ENCODE assay signal across 27 cellular contexts in genomic region chr3:138034918-138035317, GRCh38. TPM values are rescaled to one million over a fixed set of nuclear protein-coding genes. Genes with fewer than 3 reads are reported as not detected.
DNase-seq lines count a peak whose midpoint lies in the region; ATAC-seq, FAIRE-seq and TF ChIP-seq lines count a peak whose summit lies in the region.
"Had no signal": no experiment of that assay in that cellular context is flagged by ENCODE, and none has a peak within 500 bp of the region (broad histone marks: within the 10 kb centered on the region; RNA-seq: fewer than 3 reads in every experiment).

No MANE protein-coding gene starts in this region.

- TF ChIP-seq POLR2A in IMR-90 (IDR thresholded peaks at IDR 0.05; ENCODE audit: low read depth, low read length) (no peak), K562 (conservative IDR thresholded peaks at IDR 0.05) (no peak)

- no peak overlapping the region for H2AK9ac ChIP-seq in IMR-90 (replicated peaks; ENCODE audit: low read depth, low read length, poor library complexity)

- H4K20me1 ChIP-seq in IMR-90 (ENCODE audit: insufficient read depth, low read length) (no peaks in the 10 kb centered on the region), K562 (replicated peaks; ENCODE audit: control insufficient read depth, insufficient read depth, low read length) (no peaks in the 10 kb centered on the region)

- dilution Hi-C loops in IMR-90 (cut with HindIII; ENCODE audit: low sequenced_read_pairs, unreplicated experiment) = no loop called here

- H3K18ac ChIP-seq in IMR-90 (ENCODE audit: low read depth, low read length) = no peak overlapping the region

- no peak for TF ChIP-seq EP300 in K562 (IDR thresholded peaks at IDR 0.05; ENCODE audit: low read length)

- H3K27me3 ChIP-seq in IMR-90 (ENCODE audit: control insufficient read depth, insufficient read depth, low read length) (no peaks in the 10 kb centered on the region), K562 (ENCODE audit: control insufficient read depth in 2 of 2, insufficient read depth in 2 of 2, low read length in 2 of 2) (no peaks in the 10 kb centered on the region; a peak in 2 of 5 replicates)
- H3K27me3 ChIP-seq: SJSA1 had no signal

- no peak overlapping the region for H3K4me2 ChIP-seq in IMR-90 (ENCODE audit: low read depth, low read length)
- H3K4me2 ChIP-seq in K562 (ENCODE audit: insufficient read depth, low read length) = no peak overlapping the region
- H3K4me2 ChIP-seq: GM23338, PC-9 had no signal

- intact Hi-C loops in IMR-90 (cut with micrococcal nuclease) = no loop called here
- intact Hi-C loops in K562 (cut with micrococcal nuclease) = no loop called here

- H3K79me2 ChIP-seq in K562 (ENCODE audit: control insufficient read depth, insufficient read depth, low read length) = no peaks in the 10 kb centered on the region

- H4K8ac ChIP-seq in IMR-90 (ENCODE audit: low read depth in 2 of 2, low read length in 2 of 2) = no peak overlapping the region

- no peak overlapping the region for H2BK15ac ChIP-seq in IMR-90 (ENCODE audit: low read depth, low read length)

- no peak overlapping the region for H3K14ac ChIP-seq in IMR-90 (replicated peaks; ENCODE audit: low read depth, low read length)

- no CpG with 5 or more reads among the region's 1 CpG for WGBS in IMR-90 (ENCODE audit: extremely low coverage in 2 of 2, insufficient read length in 1 of 2), 2 experiments
- 0% methylated on average over 1 of the region's 1 CpG for WGBS in K562 (ENCODE audit: insufficient coverage, low coverage, missing lambda C conversion rate)

- H3K9me3 ChIP-seq in IMR-90 (ENCODE audit: control insufficient read depth, insufficient read depth, low read length) (no peaks in the 10 kb centered on the region), K562 (replicated peaks; ENCODE audit: control insufficient read depth, insufficient read depth, low read depth, low read length) (no peaks in the 10 kb centered on the region)
- H3K9me3 ChIP-seq: HAP-1, SJSA1 had no signal

- H2BK20ac ChIP-seq in IMR-90 (ENCODE audit: low read depth, low read length) = no peak overlapping the region

- no peak for TF ChIP-seq CTCF in GM12865 (IDR thresholded peaks at IDR 0.05; ENCODE audit: insufficient read depth, low read depth, low read length, missing control alignments)
- no peak for TF ChIP-seq CTCF in IMR-90 (conservative IDR thresholded peaks at IDR 0.05; ENCODE audit: low read depth, low read length)
- TF ChIP-seq CTCF in K562 (IDR thresholded peaks at IDR 0.05 in 2 of 3, conservative IDR thresholded peaks at IDR 0.05 in 1 of 3; ENCODE audit: insufficient read depth in 2 of 3, low read depth in 1 of 3, low read length in 3 of 3) = no peak

- no peak overlapping the region for H2AK5ac ChIP-seq in IMR-90 (ENCODE audit: low read depth, low read length)

- H3K9me1 ChIP-seq in IMR-90 (ENCODE audit: insufficient read depth, low read length) (0 out of 2 replicates have a peak, but pooled peaks cover 3% of the 10 kb centered on the region), K562 (ENCODE audit: control insufficient read depth, insufficient read depth, low read length) (no peaks in the 10 kb centered on the region)

- DNase-seq in GM12865 (ENCODE audit: low read depth) (peak; percentile 55), IMR-90 (no peak), K562 (ENCODE audit: extremely low read depth in 1 of 4, low spot score in 3 of 4) (no peak), iris pigment epithelial cell (ENCODE audit: low read depth) (peak; percentile 23), middle frontal gyrus (ENCODE audit: extremely low spot score, low spot score) (no peak), cortex of kidney (lab: John Stamatoyannopoulos, UW) (no peak)
- DNase-seq: KBM-7; MM.1S; NCI-H2029 treated with DMSO at 0.1 percent for 48 hours; NCI-H446 treated with DMSO at 0.1 percent for 48 hours; NCI-H526; NCI-H82; NK-92 treated with Interleukin-12 subunit alpha and Interleukin-12 subunit beta, amount 100 ng/mL, for 24 hours; PC-9; Right ventricle myocardium superior; T-cell had no signal

- in situ Hi-C loops in IMR-90 (cut with MboI; ENCODE audit: low sequenced_read_pairs) (no loop called here), K562 (cut with MboI) (no loop called here)

- no peak overlapping the region for H4K5ac ChIP-seq in IMR-90 (ENCODE audit: low read depth, low read length)

- no peak overlapping the region for H3K56ac ChIP-seq in IMR-90 (ENCODE audit: extremely low read depth, insufficient read depth, low read length)

- H3K9ac ChIP-seq in IMR-90 (ENCODE audit: low read depth, low read length) (no peak overlapping the region), K562 (ENCODE audit: insufficient read depth in 1 of 2, low read depth in 2 of 2, low read length in 2 of 2) (no peak overlapping the region)

- FAIRE-seq in K562 (lab: Jason Lieb, UNC) = no peak
- FAIRE-seq: D721Med, GM19239, HepG2 had no signal

- POLR2A ChIA-PET in IMR-90 (lab: Charles Lee; ENCODE audit: unreplicated experiment) (no interaction called here), K562 (lab: Yijun Ruan, JAX) (no interaction called here)

- H3K36me3 ChIP-seq in IMR-90 (ENCODE audit: control insufficient read depth, insufficient read depth, low read length) (peaks cover 6% of the 10 kb centered on the region), K562 (ENCODE audit: control insufficient read depth, insufficient read depth, low read length) (no peaks in the 10 kb centered on the region)
- H3K36me3 ChIP-seq: HAP-1, SJSA1 had no signal

- no peak for TF ChIP-seq RAD21 in IMR-90 (IDR thresholded peaks at IDR 0.05; ENCODE audit: low read length)
- no peak for TF ChIP-seq RAD21 in K562 (CRISPR knock-in tag; conservative IDR thresholded peaks at IDR 0.05 in 1 of 2, IDR thresholded peaks at IDR 0.05 in 1 of 2)

- H3K23ac ChIP-seq in IMR-90 (ENCODE audit: low read depth, low read length) = no peak overlapping the region

- H2BK5ac ChIP-seq in IMR-90 (ENCODE audit: low read depth, low read length, poor library complexity, severe bottlenecking) = no peak overlapping the region

- H2AFZ ChIP-seq in IMR-90 (replicated peaks; ENCODE audit: low read length, poor library complexity) = no peak overlapping the region
- no peak overlapping the region for H2AFZ ChIP-seq in K562 (ENCODE audit: low read depth, low read length)
- H2AFZ ChIP-seq: GM23338, PC-9 had no signal

- H3K4me3 ChIP-seq in GM12865 (ENCODE audit: low read depth, low read length) (no peak overlapping the region), IMR-90 (ENCODE audit: insufficient read depth, low read depth, low read length) (no peak overlapping the region), K562 (no peak overlapping the region)
- H3K4me3 ChIP-seq: GM23338, HAP-1, PC-9, SJSA1 had no signal

- H3K4me1 ChIP-seq in IMR-90 (ENCODE audit: control insufficient read depth, insufficient read depth, low read length) = no peaks in the 10 kb centered on the region
- no peaks in the 10 kb centered on the region for H3K4me1 ChIP-seq in K562 (replicated peaks in 1 of 2; ENCODE audit: control insufficient read depth in 2 of 2, insufficient read depth in 2 of 2, low read length in 2 of 2)

- ATAC-seq in IMR-90 (ENCODE audit: low read depth) (no peak), K562 (no peak), GM19452 (IDR thresholded peaks at IDR 0.05; ENCODE audit: unreplicated experiment) (no peak)
- ATAC-seq: GM23338, HepG2, T-cell had no signal

- H4K91ac ChIP-seq in IMR-90 (ENCODE audit: insufficient read depth, low read depth, low read length) = no peak overlapping the region

- BruUV-seq in IMR-90 (replicated peaks; lab: Mats Ljungman, UMichigan) = no TSS peak
- BruUV-seq in K562 (replicated peaks; lab: Mats Ljungman, UMichigan) = no TSS peak

- no peak overlapping the region for H2BK120ac ChIP-seq in IMR-90 (ENCODE audit: low read depth, low read length)

- H3K27ac ChIP-seq in IMR-90 (ENCODE audit: insufficient read depth, low read length) (no peak overlapping the region), K562 (ENCODE audit: extremely low read depth, low read depth, low read length) (no peak overlapping the region)
- H3K27ac ChIP-seq: PC-9, SJSA1 had no signal

- no peaks in the 10 kb centered on the region for H3K79me1 ChIP-seq in IMR-90 (ENCODE audit: low read depth in 1 of 2, low read length in 2 of 2)

- CTCF ChIA-PET in IMR-90 (lab: Yijun Ruan, JAX) = interaction anchor here (0.7 kb wide), 1 partner anchor 20 kb away, joined by 3 read pairs; no protein-coding TSS in a partner anchor
- CTCF ChIA-PET in K562 (lab: Yijun Ruan, JAX; ENCODE audit: low intra/inter-chr PET ratio) = no interaction called here

- H3K4ac ChIP-seq in IMR-90 (ENCODE audit: low read depth, low read length) = no peak overlapping the region

TF ChIP-seq in IMR-90, 13 proteins besides CTCF, POLR2A, EP300 and RAD21 (continues in another document):
- TF ChIP-seq RFX5 (IDR thresholded peaks at IDR 0.05; ENCODE audit: low read depth, low read length) = no peak
- TF ChIP-seq MXI1 (IDR thresholded peaks at IDR 0.05; ENCODE audit: borderline replicate concordance, low read depth, low read length) = no peak
- TF ChIP-seq CHD1 (IDR thresholded peaks at IDR 0.05; ENCODE audit: low read depth, low read length) = no peak

TF ChIP-seq in K562, 482 proteins besides CTCF, POLR2A, EP300 and RAD21:
- TF ChIP-seq STAG1 (CRISPR knock-in tag; IDR thresholded peaks at IDR 0.05; ENCODE audit: borderline replicate concordance) = no peak
- 0 out of 2 replicates have a peak, but pooled peaks have one; percentile 12 for TF ChIP-seq MAFG (tag; conservative IDR thresholded peaks at IDR 0.05)
TF ChIP-seq in K562: peak in this region for 1.

RNA-seq across cellular contexts. Expression of gene CLDN18, which starts 25.0 kb away (rescaled TPM):
- total RNA-seq in IMR-90 (2012; rRNA removed) = not detected in 2 replicates
- polyA plus RNA-seq in IMR-90 (2012; rRNA removed) = not detected in 2 replicates
- polyA plus RNA-seq in IMR-90 (2012; cell fraction: cytosol; rRNA removed) = not detected in 2 replicates
- not detected in 2 replicates for polyA plus RNA-seq in IMR-90 (2012; cell fraction: nucleus; rRNA removed; ENCODE audit: low replicate concordance)
- not detected in 2 replicates for total RNA-seq in K562 (2011; cell fraction: chromatin; rRNA removed; ENCODE audit: low replicate concordance)
- not detected in 2 replicates for total RNA-seq in K562 (2011; cell fraction: nucleolus; rRNA removed)
- not detected in 2 replicates for total RNA-seq in K562 (2011; cell fraction: nucleoplasm; rRNA removed)
- 0.04 TPM in 1 of 2 replicates, not detected in the other for total RNA-seq in K562 (2014; rRNA removed)
- not detected in 2 replicates for total RNA-seq in K562 (2014; rRNA removed; fragmentation: Illumina TruSeq; extraction: Trizol)
- total RNA-seq in K562 (2015; rRNA removed; fragmentation: Illumina TruSeq; extraction: Trizol) = not detected in 2 replicates
- total RNA-seq in K562 (2021) = 0.11 TPM in 2 replicates
- not detected in 2 replicates for polyA plus RNA-seq in K562 (2011; rRNA removed)
- polyA plus RNA-seq in K562 (2011; cell fraction: cytosol; rRNA removed) = not detected in 2 replicates
- not detected in 2 replicates for polyA plus RNA-seq in K562 (2011; cell fraction: nucleus; rRNA removed)
- polyA plus RNA-seq in K562 (2012) = not detected in 2 replicates
- not detected in 2 replicates for polyA plus RNA-seq in K562 (2014; fragmentation: Illumina TruSeq; extraction: Trizol)
- not detected for polyA plus RNA-seq in K562 (2014; fragmentation: Nextera tagmentation; extraction: Ambion mirVana)
- not detected in 2 replicates for polyA plus RNA-seq in K562 (2014; rRNA removed)
- polyA minus RNA-seq in K562 (2011; rRNA and poly(A)+ RNA removed) = not detected in 2 replicates
- polyA minus RNA-seq in K562 (2011; cell fraction: cytosol; rRNA and poly(A)+ RNA removed) = not detected in 2 replicates
- not detected in 2 replicates for polyA minus RNA-seq in K562 (2011; cell fraction: nucleus; rRNA and poly(A)+ RNA removed)
- total RNA-seq: G401, GM23338, HepG2, HT1080, PC-9, Right ventricle myocardium superior, RPMI7951, SJSA1 had no signal
- polyA plus RNA-seq: BJ, HepG2 had no signal

Comparison
In these comparisons a context has a peak if more than half of its experiments do, and no peak if none do; other contexts are left out.
1. DNase-seq: peak in GM12865 (single experiment) and iris pigment epithelial cell (single experiment); none in IMR-90 (single experiment), K562 (0 of 4), middle frontal gyrus (single experiment) and cortex of kidney (single experiment).